In the genomic region with DNA sequence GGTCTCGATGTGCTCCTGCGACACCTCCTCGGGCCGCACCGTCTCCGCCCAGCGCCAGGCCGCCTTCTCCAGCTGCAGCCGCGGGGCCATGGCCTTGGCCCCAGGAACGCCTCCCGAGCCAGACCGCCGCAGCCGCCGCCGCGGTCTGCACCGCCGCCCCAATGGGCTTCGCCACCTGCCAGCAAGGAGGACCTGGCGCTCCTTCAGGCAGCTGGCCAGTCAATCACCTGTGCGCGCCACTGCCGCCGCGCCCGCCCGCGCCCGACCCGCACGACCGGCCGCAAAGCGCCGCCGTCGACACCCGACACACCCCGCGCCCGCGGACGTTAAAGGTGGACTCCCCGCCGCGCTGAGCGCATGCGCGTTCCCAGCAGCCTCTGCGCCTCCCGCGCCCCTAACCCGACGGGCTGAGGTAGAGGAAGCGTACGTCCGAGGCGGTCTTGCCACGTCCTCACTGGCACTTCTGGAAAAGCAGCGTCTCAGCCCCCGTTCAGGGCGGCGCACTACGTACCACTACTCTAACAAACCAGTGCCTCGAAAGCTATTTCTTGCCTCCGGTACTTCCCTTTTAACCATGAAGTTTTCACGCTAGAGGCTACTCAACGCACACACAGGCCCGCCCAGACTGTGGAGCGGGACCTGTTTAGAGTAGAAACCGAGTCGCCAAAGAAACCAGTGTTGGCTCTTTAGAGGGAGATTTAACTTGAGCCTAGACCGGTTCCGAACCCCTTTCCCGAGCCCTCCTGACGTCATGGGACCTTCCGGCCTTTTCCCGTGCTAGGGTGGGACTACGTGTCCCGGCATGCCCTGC, we compare ENCODE assay signal across 2 cellular contexts.
TF ChIP-seq lines count a peak whose summit lies in the region.

A gene with protein sequence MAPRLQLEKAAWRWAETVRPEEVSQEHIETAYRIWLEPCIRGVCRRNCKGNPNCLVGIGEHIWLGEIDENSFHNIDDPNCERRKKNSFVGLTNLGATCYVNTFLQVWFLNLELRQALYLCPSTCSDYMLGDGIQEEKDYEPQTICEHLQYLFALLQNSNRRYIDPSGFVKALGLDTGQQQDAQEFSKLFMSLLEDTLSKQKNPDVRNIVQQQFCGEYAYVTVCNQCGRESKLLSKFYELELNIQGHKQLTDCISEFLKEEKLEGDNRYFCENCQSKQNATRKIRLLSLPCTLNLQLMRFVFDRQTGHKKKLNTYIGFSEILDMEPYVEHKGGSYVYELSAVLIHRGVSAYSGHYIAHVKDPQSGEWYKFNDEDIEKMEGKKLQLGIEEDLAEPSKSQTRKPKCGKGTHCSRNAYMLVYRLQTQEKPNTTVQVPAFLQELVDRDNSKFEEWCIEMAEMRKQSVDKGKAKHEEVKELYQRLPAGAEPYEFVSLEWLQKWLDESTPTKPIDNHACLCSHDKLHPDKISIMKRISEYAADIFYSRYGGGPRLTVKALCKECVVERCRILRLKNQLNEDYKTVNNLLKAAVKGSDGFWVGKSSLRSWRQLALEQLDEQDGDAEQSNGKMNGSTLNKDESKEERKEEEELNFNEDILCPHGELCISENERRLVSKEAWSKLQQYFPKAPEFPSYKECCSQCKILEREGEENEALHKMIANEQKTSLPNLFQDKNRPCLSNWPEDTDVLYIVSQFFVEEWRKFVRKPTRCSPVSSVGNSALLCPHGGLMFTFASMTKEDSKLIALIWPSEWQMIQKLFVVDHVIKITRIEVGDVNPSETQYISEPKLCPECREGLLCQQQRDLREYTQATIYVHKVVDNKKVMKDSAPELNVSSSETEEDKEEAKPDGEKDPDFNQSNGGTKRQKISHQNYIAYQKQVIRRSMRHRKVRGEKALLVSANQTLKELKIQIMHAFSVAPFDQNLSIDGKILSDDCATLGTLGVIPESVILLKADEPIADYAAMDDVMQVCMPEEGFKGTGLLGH (minus strand): TSS at position 282 of the 811 bp plus-strand sequence. CDS start 192 bp downstream, at position 90.

TF ChIP-seq in HEK293, 187 proteins besides CTCF, POLR2A, EP300 and RAD21 (continued from another document and continues in another):
- TF ChIP-seq, protein P1, sequence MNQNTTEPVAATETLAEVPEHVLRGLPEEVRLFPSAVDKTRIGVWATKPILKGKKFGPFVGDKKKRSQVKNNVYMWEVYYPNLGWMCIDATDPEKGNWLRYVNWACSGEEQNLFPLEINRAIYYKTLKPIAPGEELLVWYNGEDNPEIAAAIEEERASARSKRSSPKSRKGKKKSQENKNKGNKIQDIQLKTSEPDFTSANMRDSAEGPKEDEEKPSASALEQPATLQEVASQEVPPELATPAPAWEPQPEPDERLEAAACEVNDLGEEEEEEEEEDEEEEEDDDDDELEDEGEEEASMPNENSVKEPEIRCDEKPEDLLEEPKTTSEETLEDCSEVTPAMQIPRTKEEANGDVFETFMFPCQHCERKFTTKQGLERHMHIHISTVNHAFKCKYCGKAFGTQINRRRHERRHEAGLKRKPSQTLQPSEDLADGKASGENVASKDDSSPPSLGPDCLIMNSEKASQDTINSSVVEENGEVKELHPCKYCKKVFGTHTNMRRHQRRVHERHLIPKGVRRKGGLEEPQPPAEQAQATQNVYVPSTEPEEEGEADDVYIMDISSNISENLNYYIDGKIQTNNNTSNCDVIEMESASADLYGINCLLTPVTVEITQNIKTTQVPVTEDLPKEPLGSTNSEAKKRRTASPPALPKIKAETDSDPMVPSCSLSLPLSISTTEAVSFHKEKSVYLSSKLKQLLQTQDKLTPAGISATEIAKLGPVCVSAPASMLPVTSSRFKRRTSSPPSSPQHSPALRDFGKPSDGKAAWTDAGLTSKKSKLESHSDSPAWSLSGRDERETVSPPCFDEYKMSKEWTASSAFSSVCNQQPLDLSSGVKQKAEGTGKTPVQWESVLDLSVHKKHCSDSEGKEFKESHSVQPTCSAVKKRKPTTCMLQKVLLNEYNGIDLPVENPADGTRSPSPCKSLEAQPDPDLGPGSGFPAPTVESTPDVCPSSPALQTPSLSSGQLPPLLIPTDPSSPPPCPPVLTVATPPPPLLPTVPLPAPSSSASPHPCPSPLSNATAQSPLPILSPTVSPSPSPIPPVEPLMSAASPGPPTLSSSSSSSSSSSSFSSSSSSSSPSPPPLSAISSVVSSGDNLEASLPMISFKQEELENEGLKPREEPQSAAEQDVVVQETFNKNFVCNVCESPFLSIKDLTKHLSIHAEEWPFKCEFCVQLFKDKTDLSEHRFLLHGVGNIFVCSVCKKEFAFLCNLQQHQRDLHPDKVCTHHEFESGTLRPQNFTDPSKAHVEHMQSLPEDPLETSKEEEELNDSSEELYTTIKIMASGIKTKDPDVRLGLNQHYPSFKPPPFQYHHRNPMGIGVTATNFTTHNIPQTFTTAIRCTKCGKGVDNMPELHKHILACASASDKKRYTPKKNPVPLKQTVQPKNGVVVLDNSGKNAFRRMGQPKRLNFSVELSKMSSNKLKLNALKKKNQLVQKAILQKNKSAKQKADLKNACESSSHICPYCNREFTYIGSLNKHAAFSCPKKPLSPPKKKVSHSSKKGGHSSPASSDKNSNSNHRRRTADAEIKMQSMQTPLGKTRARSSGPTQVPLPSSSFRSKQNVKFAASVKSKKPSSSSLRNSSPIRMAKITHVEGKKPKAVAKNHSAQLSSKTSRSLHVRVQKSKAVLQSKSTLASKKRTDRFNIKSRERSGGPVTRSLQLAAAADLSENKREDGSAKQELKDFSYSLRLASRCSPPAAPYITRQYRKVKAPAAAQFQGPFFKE (tag by site-specific recombination; IDR thresholded peaks at IDR 0.05; ENCODE audit: borderline replicate concordance): no peak
- TF ChIP-seq ZNF785 (tag by site-specific recombination; IDR thresholded peaks at IDR 0.05): 0 out of 2 replicates have a peak, but pooled peaks have one; percentile 34
- TF ChIP-seq ZNF561 (tag by site-specific recombination; IDR thresholded peaks at IDR 0.05; ENCODE audit: borderline replicate concordance): peak; percentile 25; the same call in 1 of the 2 replicates
- TF ChIP-seq GLI2 (tag by site-specific recombination; IDR thresholded peaks at IDR 0.05; ENCODE audit: borderline replicate concordance, low read depth): no peak
- peak; percentile 24; the same call in 1 of the 2 replicates for TF ChIP-seq ZNF623 (tag by site-specific recombination; IDR thresholded peaks at IDR 0.05)
- peak; percentile 72 for TF ChIP-seq SP7 (tag by site-specific recombination; IDR thresholded peaks at IDR 0.05)
- TF ChIP-seq ZNF10 (tag by site-specific recombination; IDR thresholded peaks at IDR 0.05): peak; percentile 21; the same call in 1 of the 2 replicates
- TF ChIP-seq ZNF600 (tag by site-specific recombination; IDR thresholded peaks at IDR 0.05): peak; percentile 4; the same call in 1 of the 2 replicates
- 0 out of 2 replicates have a peak, but pooled peaks have one; percentile 24 for TF ChIP-seq YY2 (tag by site-specific recombination; IDR thresholded peaks at IDR 0.05)
- TF ChIP-seq, protein P2, sequence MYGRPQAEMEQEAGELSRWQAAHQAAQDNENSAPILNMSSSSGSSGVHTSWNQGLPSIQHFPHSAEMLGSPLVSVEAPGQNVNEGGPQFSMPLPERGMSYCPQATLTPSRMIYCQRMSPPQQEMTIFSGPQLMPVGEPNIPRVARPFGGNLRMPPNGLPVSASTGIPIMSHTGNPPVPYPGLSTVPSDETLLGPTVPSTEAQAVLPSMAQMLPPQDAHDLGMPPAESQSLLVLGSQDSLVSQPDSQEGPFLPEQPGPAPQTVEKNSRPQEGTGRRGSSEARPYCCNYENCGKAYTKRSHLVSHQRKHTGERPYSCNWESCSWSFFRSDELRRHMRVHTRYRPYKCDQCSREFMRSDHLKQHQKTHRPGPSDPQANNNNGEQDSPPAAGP (tag by site-specific recombination; IDR thresholded peaks at IDR 0.05): peak; percentile 70; the same call in 1 of the 2 replicates
- peak; percentile 44 for TF ChIP-seq YY1 (tag by site-specific recombination; IDR thresholded peaks at IDR 0.05)
- TF ChIP-seq GLI4 (tag by site-specific recombination; IDR thresholded peaks at IDR 0.05): 0 out of 2 replicates have a peak, but pooled peaks have one; percentile 57
- TF ChIP-seq, protein P3, sequence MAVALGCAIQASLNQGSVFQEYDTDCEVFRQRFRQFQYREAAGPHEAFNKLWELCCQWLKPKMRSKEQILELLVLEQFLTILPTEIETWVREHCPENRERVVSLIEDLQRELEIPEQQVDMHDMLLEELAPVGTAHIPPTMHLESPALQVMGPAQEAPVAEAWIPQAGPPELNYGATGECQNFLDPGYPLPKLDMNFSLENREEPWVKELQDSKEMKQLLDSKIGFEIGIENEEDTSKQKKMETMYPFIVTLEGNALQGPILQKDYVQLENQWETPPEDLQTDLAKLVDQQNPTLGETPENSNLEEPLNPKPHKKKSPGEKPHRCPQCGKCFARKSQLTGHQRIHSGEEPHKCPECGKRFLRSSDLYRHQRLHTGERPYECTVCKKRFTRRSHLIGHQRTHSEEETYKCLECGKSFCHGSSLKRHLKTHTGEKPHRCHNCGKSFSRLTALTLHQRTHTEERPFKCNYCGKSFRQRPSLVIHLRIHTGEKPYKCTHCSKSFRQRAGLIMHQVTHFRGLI (tag by site-specific recombination; IDR thresholded peaks at IDR 0.05): peak; percentile 61
- TF ChIP-seq ZNF292 (tag by site-specific recombination; IDR thresholded peaks at IDR 0.05; ENCODE audit: borderline replicate concordance, low read depth): no peak
- TF ChIP-seq ZNF416 (tag by site-specific recombination; IDR thresholded peaks at IDR 0.05): no peak

TF ChIP-seq in neural cell, 6 proteins besides CTCF, POLR2A, EP300 and RAD21 (continued from another document):
- TF ChIP-seq, protein P4, sequence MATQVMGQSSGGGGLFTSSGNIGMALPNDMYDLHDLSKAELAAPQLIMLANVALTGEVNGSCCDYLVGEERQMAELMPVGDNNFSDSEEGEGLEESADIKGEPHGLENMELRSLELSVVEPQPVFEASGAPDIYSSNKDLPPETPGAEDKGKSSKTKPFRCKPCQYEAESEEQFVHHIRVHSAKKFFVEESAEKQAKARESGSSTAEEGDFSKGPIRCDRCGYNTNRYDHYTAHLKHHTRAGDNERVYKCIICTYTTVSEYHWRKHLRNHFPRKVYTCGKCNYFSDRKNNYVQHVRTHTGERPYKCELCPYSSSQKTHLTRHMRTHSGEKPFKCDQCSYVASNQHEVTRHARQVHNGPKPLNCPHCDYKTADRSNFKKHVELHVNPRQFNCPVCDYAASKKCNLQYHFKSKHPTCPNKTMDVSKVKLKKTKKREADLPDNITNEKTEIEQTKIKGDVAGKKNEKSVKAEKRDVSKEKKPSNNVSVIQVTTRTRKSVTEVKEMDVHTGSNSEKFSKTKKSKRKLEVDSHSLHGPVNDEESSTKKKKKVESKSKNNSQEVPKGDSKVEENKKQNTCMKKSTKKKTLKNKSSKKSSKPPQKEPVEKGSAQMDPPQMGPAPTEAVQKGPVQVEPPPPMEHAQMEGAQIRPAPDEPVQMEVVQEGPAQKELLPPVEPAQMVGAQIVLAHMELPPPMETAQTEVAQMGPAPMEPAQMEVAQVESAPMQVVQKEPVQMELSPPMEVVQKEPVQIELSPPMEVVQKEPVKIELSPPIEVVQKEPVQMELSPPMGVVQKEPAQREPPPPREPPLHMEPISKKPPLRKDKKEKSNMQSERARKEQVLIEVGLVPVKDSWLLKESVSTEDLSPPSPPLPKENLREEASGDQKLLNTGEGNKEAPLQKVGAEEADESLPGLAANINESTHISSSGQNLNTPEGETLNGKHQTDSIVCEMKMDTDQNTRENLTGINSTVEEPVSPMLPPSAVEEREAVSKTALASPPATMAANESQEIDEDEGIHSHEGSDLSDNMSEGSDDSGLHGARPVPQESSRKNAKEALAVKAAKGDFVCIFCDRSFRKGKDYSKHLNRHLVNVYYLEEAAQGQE (IDR thresholded peaks at IDR 0.05; ENCODE audit: borderline replicate concordance): peak; percentile 85
- peak; percentile 80 for TF ChIP-seq MXI1 (conservative IDR thresholded peaks at IDR 0.05; ENCODE audit: poor library complexity, severe bottlenecking)
